ENCODE assay signal across 9 cellular contexts in the genomic region with DNA sequence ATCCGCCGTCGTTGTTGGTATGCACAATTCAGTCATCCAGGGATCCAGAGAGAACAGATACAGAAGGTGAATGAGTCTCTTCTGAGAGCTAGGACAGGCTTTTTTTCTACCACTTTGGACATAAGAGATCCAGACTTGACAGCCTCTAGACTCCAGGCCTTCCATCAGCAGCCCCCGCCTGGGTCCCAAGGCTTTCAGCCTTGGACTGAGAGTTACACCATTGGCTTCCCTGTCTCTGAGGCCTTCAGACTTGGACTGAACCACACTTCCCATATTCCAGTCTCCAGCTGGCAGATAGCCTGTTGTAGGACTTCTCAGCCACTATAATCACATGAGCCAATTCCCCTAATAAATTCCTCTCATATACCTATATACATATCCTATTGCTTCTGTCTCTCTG.
"Had no signal": no experiment of that assay in that cellular context is flagged by ENCODE, and none has a peak within 500 bp of the region (broad histone marks: within the 10 kb centered on the region; RNA-seq: fewer than 3 reads in every experiment).

No MANE protein-coding gene starts in this region.

- FAIRE-seq: HepG2 had no signal

- H3K4me1 Mint-ChIP-seq: IgD-negative memory B cell had no signal

- DNase-seq: GM23248, GOT3, H7, HFFc6 had no signal

- H3K4me1 ChIP-seq: HAP-1 had no signal

- H3K9ac ChIP-seq: GM23248 had no signal

- H3K27ac Mint-ChIP-seq: HFFc6, IgD-negative memory B cell had no signal

- H3K4me3 ChIP-seq: GM23248, HAP-1 had no signal

- H3K4me3 Mint-ChIP-seq: HFFc6 had no signal

- H3K36me3 ChIP-seq: HAP-1 had no signal

- H2AFZ ChIP-seq: GM23248 had no signal

- ATAC-seq: HCT116, HepG2 had no signal

- H3K27ac ChIP-seq: GM23248, HL-60 had no signal
